In the genomic region with DNA sequence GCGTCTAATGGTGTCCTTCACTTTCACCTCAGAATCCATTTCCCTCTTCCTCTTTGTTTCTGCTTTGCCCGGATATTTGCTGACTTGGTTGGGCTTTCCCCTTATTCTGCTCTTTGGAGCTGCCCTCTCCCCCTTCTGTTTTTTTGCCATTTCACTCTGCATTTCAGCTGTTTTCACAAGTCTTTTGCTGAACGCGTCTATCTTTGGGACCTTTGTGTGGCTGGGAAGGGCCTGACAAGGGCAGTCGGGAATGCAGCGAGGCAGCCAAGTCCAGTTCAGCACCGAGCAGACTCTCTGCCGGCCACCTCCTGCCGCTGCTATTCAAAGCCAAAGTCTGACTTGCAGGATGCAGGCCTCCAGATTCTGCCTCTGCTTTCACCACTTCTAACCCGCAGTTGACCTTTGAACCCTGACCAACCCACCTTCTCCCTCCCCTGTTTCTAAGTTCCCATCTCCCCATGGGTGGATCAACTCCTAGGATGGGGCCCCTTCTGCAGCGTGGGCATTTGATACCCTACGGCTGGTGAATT, we compare ENCODE assay signal across 13 cellular contexts. TPM values are rescaled to one million over a fixed set of nuclear protein-coding genes. Genes with fewer than 3 reads are reported as not detected.
A peak's percentile ranks its signal among the peaks of the same experiment; 100 is the strongest.
DNase-seq lines count a peak whose midpoint lies in the region; ATAC-seq, FAIRE-seq and TF ChIP-seq lines count a peak whose summit lies in the region.
"Had no signal": no experiment of that assay in that cellular context is flagged by ENCODE, and none has a peak within 500 bp of the region (broad histone marks: within the 10 kb centered on the region; RNA-seq: fewer than 3 reads in every experiment).

No MANE protein-coding gene starts in this region.

- H2BK20ac ChIP-seq in IMR-90 (ENCODE audit: low read depth, low read length): no peak overlapping the region

- intact Hi-C loops in IMR-90 (cut with micrococcal nuclease) (no loop called here), lower lobe of right lung (cut with DNase I) (no loop called here)

- peak overlapping the region; percentile 56; the same call in 1 of the 2 replicates for H4K5ac ChIP-seq in IMR-90 (ENCODE audit: low read depth, low read length)

- no peak for FAIRE-seq in D721Med (lab: Jason Lieb, UNC)
- FAIRE-seq: G401.6 had no signal

- H3K79me1 ChIP-seq in IMR-90 (ENCODE audit: low read depth in 1 of 2, low read length in 2 of 2): no peaks in the 10 kb centered on the region

- peak overlapping the region; percentile 64 for H3K4me2 ChIP-seq in IMR-90 (ENCODE audit: low read depth, low read length)

- no peak overlapping the region for H2AK9ac ChIP-seq in IMR-90 (replicated peaks; ENCODE audit: low read depth, low read length, poor library complexity)

- 0 out of 2 replicates have a peak overlapping the region, but pooled peaks have one; percentile 39 for H3K56ac ChIP-seq in IMR-90 (ENCODE audit: extremely low read depth, insufficient read depth, low read length)

- TF ChIP-seq POLR2A in IMR-90 (IDR thresholded peaks at IDR 0.05; ENCODE audit: low read depth, low read length): no peak

- H3K4ac ChIP-seq in IMR-90 (ENCODE audit: low read depth, low read length): no peak overlapping the region

- 36% methylated on average over 7 of the region's 12 CpGs; no CpG with 5 or more reads in 1 of the 2 experiments for WGBS in IMR-90 (ENCODE audit: extremely low coverage in 2 of 2, insufficient read length in 1 of 2), 2 experiments

- H3K27me3 Mint-ChIP-seq in endothelial cell (ENCODE audit: unreplicated experiment): no peaks in the 10 kb centered on the region
- H3K27me3 Mint-ChIP-seq in CD8-positive, alpha-beta memory T cell: peaks cover 0 to 2% of the 10 kb centered on the region in 2 donors

- peaks cover 18% of the 10 kb centered on the region for H3K4me1 Mint-ChIP-seq in endothelial cell (ENCODE audit: unreplicated experiment)
- H3K4me1 Mint-ChIP-seq in CD8-positive, alpha-beta memory T cell: no peaks in the 10 kb centered on the region

- H3K4me3 ChIP-seq in IMR-90 (ENCODE audit: insufficient read depth, low read depth, low read length): no peak overlapping the region
- no peak overlapping the region for H3K4me3 ChIP-seq in lower lobe of right lung
- H3K4me3 ChIP-seq in CD8-positive, alpha-beta memory T cell (ENCODE audit: low read length): no peak overlapping the region

- no peak for TF ChIP-seq CTCF in IMR-90 (conservative IDR thresholded peaks at IDR 0.05; ENCODE audit: low read depth, low read length)
- no peak for TF ChIP-seq CTCF in endothelial cell (IDR thresholded peaks at IDR 0.05; ENCODE audit: unreplicated experiment)
- TF ChIP-seq CTCF in lower lobe of right lung (IDR thresholded peaks at IDR 0.05): no peak
- TF ChIP-seq CTCF in D721Med (IDR thresholded peaks at IDR 0.05; ENCODE audit: insufficient read depth, missing control alignments): no peak

- H2BK120ac ChIP-seq in IMR-90 (ENCODE audit: low read depth, low read length): no peak overlapping the region

- no TSS peak for BruUV-seq in IMR-90 (replicated peaks; lab: Mats Ljungman, UMichigan)

- H3K9ac ChIP-seq in IMR-90 (ENCODE audit: low read depth, low read length): peak overlapping the region; percentile 24; the same call in 1 of the 2 replicates

- H3K27me3 ChIP-seq in IMR-90 (ENCODE audit: control insufficient read depth, insufficient read depth, low read length) (no peaks in the 10 kb centered on the region), lower lobe of right lung (ENCODE audit: low read depth) (no peaks in the 10 kb centered on the region)
- no peaks in the 10 kb centered on the region for H3K27me3 ChIP-seq in CD8-positive, alpha-beta memory T cell (ENCODE audit: insufficient read depth, low read length, poor library complexity, severe bottlenecking)

- peak overlapping the region in 1 of 2 experiments; percentile 32; a peak in 1 of 4 replicates for H4K8ac ChIP-seq in IMR-90 (ENCODE audit: low read depth in 2 of 2, low read length in 2 of 2)

- H3K36me3 ChIP-seq in IMR-90 (ENCODE audit: control insufficient read depth, insufficient read depth, low read length): peaks cover 5% of the 10 kb centered on the region; the same call in 1 of the 2 replicates
- no peaks in the 10 kb centered on the region for H3K36me3 ChIP-seq in lower lobe of right lung
- no peaks in the 10 kb centered on the region for H3K36me3 ChIP-seq in CD8-positive, alpha-beta memory T cell (ENCODE audit: insufficient read depth, low read length)

- H4K91ac ChIP-seq in IMR-90 (ENCODE audit: insufficient read depth, low read depth, low read length): no peak overlapping the region

- peak; percentile 99 for ATAC-seq in IMR-90 (ENCODE audit: low read depth)
- peak; percentile 39 to 68 for ATAC-seq in lower lobe of right lung
- ATAC-seq in HG02938 (IDR thresholded peaks at IDR 0.05; ENCODE audit: unreplicated experiment): no peak

- H3K4me1 ChIP-seq in IMR-90 (ENCODE audit: control insufficient read depth, insufficient read depth, low read length) (peaks cover 4% of the 10 kb centered on the region), lower lobe of right lung (no peaks in the 10 kb centered on the region)
- no peaks in the 10 kb centered on the region for H3K4me1 ChIP-seq in CD8-positive, alpha-beta memory T cell (ENCODE audit: insufficient read depth, low read length)

- no peaks in the 10 kb centered on the region for H3K36me3 Mint-ChIP-seq in endothelial cell (ENCODE audit: low read depth, unreplicated experiment)
- H3K36me3 Mint-ChIP-seq in CD8-positive, alpha-beta memory T cell: no peaks in the 10 kb centered on the region

- H2BK5ac ChIP-seq in IMR-90 (ENCODE audit: low read depth, low read length, poor library complexity, severe bottlenecking): no peak overlapping the region

- H2BK15ac ChIP-seq in IMR-90 (ENCODE audit: low read depth, low read length): no peak overlapping the region

- peak overlapping the region; percentile 52; the same call in 1 of the 2 replicates for H3K23ac ChIP-seq in IMR-90 (ENCODE audit: low read depth, low read length)

- H4K20me1 ChIP-seq in IMR-90 (ENCODE audit: insufficient read depth, low read length): no peaks in the 10 kb centered on the region

- 0 out of 2 replicates have a peak overlapping the region, but pooled peaks have one; percentile 25 for H3K14ac ChIP-seq in IMR-90 (replicated peaks; ENCODE audit: low read depth, low read length)

- H3K27ac Mint-ChIP-seq in endothelial cell (ENCODE audit: unreplicated experiment): peak overlapping the region; percentile 10
- H3K27ac Mint-ChIP-seq in CD8-positive, alpha-beta memory T cell: no peak overlapping the region

- H3K18ac ChIP-seq in IMR-90 (ENCODE audit: low read depth, low read length): no peak overlapping the region

- H3K9me3 ChIP-seq in IMR-90 (ENCODE audit: control insufficient read depth, insufficient read depth, low read length): no peaks in the 10 kb centered on the region
- H3K9me3 ChIP-seq in lower lobe of right lung: no peaks in the 10 kb centered on the region
- H3K9me3 ChIP-seq in CD8-positive, alpha-beta memory T cell (ENCODE audit: low read length): no peaks in the 10 kb centered on the region

- no peaks in the 10 kb centered on the region for H3K9me3 Mint-ChIP-seq in endothelial cell (ENCODE audit: unreplicated experiment)
- H3K9me3 Mint-ChIP-seq in CD8-positive, alpha-beta memory T cell: no peaks in the 10 kb centered on the region

- no peaks in the 10 kb centered on the region; the same call in 1 of the 2 replicates for H3K9me1 ChIP-seq in IMR-90 (ENCODE audit: insufficient read depth, low read length)

- H2AFZ ChIP-seq in IMR-90 (replicated peaks; ENCODE audit: low read length, poor library complexity): peak overlapping the region; percentile 83

- DNase-seq in IMR-90 (peak; percentile 81), endothelial cell (ENCODE audit: low spot score) (no peak), lower lobe of right lung (no peak), substantia nigra (lab: John Stamatoyannopoulos, UW) (peak in 44 of 49 donors; percentile 32 to 86 (median 69)), D721Med (ENCODE audit: insufficient read length, low spot score) (no peak)
- DNase-seq in stimulated activated CD4-positive, alpha-beta T cell treated with anti-CD3 and anti-CD28 coated beads, Interleukin-2, amount 100 ng/mL, for 24 hours: no peak
- no peak for DNase-seq in CD8-positive, alpha-beta memory T cell
- DNase-seq: mammary epithelial cell, NCI-H526 had no signal

- CTCF ChIA-PET in IMR-90 (lab: Yijun Ruan, JAX): interaction anchor here (1.1 kb wide), 1 partner anchor 30 kb away, joined by 3 read pairs; no protein-coding TSS in a partner anchor
- CTCF ChIA-PET in CD8-positive, alpha-beta memory T cell (lab: Charles Lee): no interaction called here

- H3K4me3 Mint-ChIP-seq in endothelial cell (ENCODE audit: unreplicated experiment): no peak overlapping the region
- H3K4me3 Mint-ChIP-seq in CD8-positive, alpha-beta memory T cell: no peak overlapping the region

- peak overlapping the region; percentile 58; the same call in 1 of the 2 replicates for H3K27ac ChIP-seq in IMR-90 (ENCODE audit: insufficient read depth, low read length)
- no peak overlapping the region for H3K27ac ChIP-seq in lower lobe of right lung
- H3K27ac ChIP-seq in substantia nigra (ENCODE audit: low read depth, low read length, poor library complexity, severe bottlenecking): peak overlapping the region; percentile 86
- no peak overlapping the region for H3K27ac ChIP-seq in CD8-positive, alpha-beta memory T cell (ENCODE audit: low read depth, low read length)
- H3K27ac ChIP-seq: HL-60, VCaP had no signal

- in situ Hi-C loops in IMR-90 (cut with MboI; ENCODE audit: low sequenced_read_pairs): no loop called here

- H2AK5ac ChIP-seq in IMR-90 (ENCODE audit: low read depth, low read length): no peak overlapping the region

- no peak for TF ChIP-seq RAD21 in IMR-90 (IDR thresholded peaks at IDR 0.05; ENCODE audit: low read length)

- dilution Hi-C loops in IMR-90 (cut with HindIII; ENCODE audit: low sequenced_read_pairs, unreplicated experiment): no loop called here

- POLR2A ChIA-PET in IMR-90 (lab: Charles Lee; ENCODE audit: unreplicated experiment): no interaction called here
- POLR2A ChIA-PET in CD8-positive, alpha-beta memory T cell (lab: Charles Lee): no interaction called here

TF ChIP-seq in IMR-90, 13 proteins besides CTCF, POLR2A, EP300 and RAD21 (continues in another document):
- TF ChIP-seq FOS (IDR thresholded peaks at IDR 0.05; ENCODE audit: low read depth, low read length): no peak
- TF ChIP-seq CHD1 (IDR thresholded peaks at IDR 0.05; ENCODE audit: low read depth, low read length): no peak
- TF ChIP-seq RCOR1 (IDR thresholded peaks at IDR 0.05; ENCODE audit: insufficient replicate concordance, low read length): no peak

RNA-seq across cellular contexts. Expression of a gene that starts 38.2 kb away (rescaled TPM):
- total RNA-seq in IMR-90 (2012; rRNA removed): 33.9 and 34.4 TPM in 2 replicates
- 29.8 and 35.5 TPM in 2 replicates for polyA plus RNA-seq in IMR-90 (2012; rRNA removed)
- 24.1 and 40.6 TPM in 2 replicates for polyA plus RNA-seq in IMR-90 (2012; cell fraction: cytosol; rRNA removed)
- polyA plus RNA-seq in IMR-90 (2012; cell fraction: nucleus; rRNA removed; ENCODE audit: low replicate concordance): 11.1 and 35.1 TPM in 2 replicates
- 56.0 TPM for total RNA-seq in endothelial cell (ENCODE audit: unreplicated experiment)
- 23.4 TPM for total RNA-seq in lower lobe of right lung
- 1 to 10 TPM; 2.4 to 2.7 TPM for total RNA-seq in CD8-positive, alpha-beta memory T cell
- 14.6 TPM for polyA plus RNA-seq in CD8-positive, alpha-beta memory T cell

Comparison
In these comparisons a context has a peak if more than half of its experiments do, and no peak if none do; other contexts are left out.
1. DNase-seq: peak in IMR-90 (single experiment) and substantia nigra (44 of 49); none in endothelial cell (single experiment), lower lobe of right lung (single experiment), stimulated activated CD4-positive, alpha-beta T cell treated with anti-CD3 and anti-CD28 coated beads, Interleukin-2, amount 100 ng/mL, for 24 hours (0 of 2), CD8-positive, alpha-beta memory T cell (0 of 5) and D721Med (single experiment).
2. H3K27ac ChIP-seq: peak in IMR-90 (single experiment) and substantia nigra (single experiment); none in lower lobe of right lung (single experiment) and CD8-positive, alpha-beta memory T cell (single experiment).